ENCODE assay signal across 8 cellular contexts in the genomic region with DNA sequence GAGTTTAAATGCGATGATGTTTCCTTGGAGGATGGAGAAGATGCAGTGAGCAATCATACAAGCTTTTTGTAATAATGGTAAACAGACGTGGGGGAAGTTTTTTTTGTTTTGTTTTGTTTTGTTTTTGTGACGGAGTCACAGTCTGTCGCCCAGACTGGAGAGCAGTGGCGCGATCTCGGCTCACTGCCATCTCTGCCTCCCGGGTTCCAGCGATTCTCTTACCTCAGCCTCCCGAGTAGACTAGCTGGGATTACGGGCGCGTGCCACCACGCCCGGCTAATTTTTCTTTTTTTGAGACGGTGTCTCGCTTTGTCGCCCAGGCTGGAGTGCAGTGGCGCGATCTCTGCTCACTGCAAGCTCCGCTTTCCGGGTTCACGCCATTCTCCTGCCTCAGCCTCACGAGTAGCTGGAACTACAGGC. TPM values are rescaled to one million over a fixed set of nuclear protein-coding genes. Genes with fewer than 3 reads are reported as not detected.
DNase-seq lines count a peak whose midpoint lies in the region; ATAC-seq and TF ChIP-seq lines count a peak whose summit lies in the region.
"Not testable (repeated sequence)": the region's sequence is repeated elsewhere in the genome, so short reads cannot be mapped to it uniquely, and the experiment has no call there.

No MANE protein-coding gene starts in this region.

- TSS peak; percentile 91 for BruUV-seq in Panc1 (replicated peaks; lab: Mats Ljungman, UMichigan)

- peak overlapping the region; percentile 94 to 99 (median 97) for H3K4me3 Mint-ChIP-seq in nephron
- peak overlapping the region; percentile 91 to 96 for H3K4me3 Mint-ChIP-seq in stimulated activated naive CD8-positive, alpha-beta T cell treated with anti-CD3 and anti-CD28 coated beads, Interleukin-15, amount 100 ng/mL, for 72 hours

- not testable (repeated sequence) for H3K27me3 ChIP-seq in Panc1 (ENCODE audit: control insufficient read depth, insufficient read depth, low read length); right atrium auricular region

- H3K36me3 Mint-ChIP-seq in nephron (ENCODE audit: low read depth): peaks cover 33% of the 10 kb centered on the region

- H3K4me1 Mint-ChIP-seq in nephron: peaks cover 57% of the 10 kb centered on the region
- H3K4me1 Mint-ChIP-seq in stimulated activated naive CD8-positive, alpha-beta T cell treated with anti-CD3 and anti-CD28 coated beads, Interleukin-15, amount 100 ng/mL, for 72 hours: peaks cover 68% of the 10 kb centered on the region

- in situ Hi-C loops in Panc1 (cut with HindIII; ENCODE audit: low pct_unique_long_range_greater_than_20kb, low sequenced_read_pairs): not testable (repeated sequence)

- H3K27ac ChIP-seq in Panc1 (ENCODE audit: low read length): peak overlapping the region; percentile 99
- H3K27ac ChIP-seq in right atrium auricular region: peak overlapping the region; percentile 70 to 91

- H3K9me3 Mint-ChIP-seq in nephron; stimulated activated naive CD8-positive, alpha-beta T cell treated with anti-CD3 and anti-CD28 coated beads, Interleukin-15, amount 100 ng/mL, for 72 hours: not testable (repeated sequence)

- not testable (repeated sequence) for TF ChIP-seq CTCF in Panc1 (IDR thresholded peaks at IDR 0.05); choroid plexus epithelial cell (conservative IDR thresholded peaks at IDR 0.05; ENCODE audit: low read depth, low read length); right atrium auricular region (IDR thresholded peaks at IDR 0.05); nephron (IDR thresholded peaks at IDR 0.05; ENCODE audit: unreplicated experiment in 3 of 3)

- peaks cover 15% of the 10 kb centered on the region for H3K36me3 ChIP-seq in Panc1 (ENCODE audit: control insufficient read depth, insufficient read depth, low read length)
- peaks cover 21% of the 10 kb centered on the region for H3K36me3 ChIP-seq in right atrium auricular region

- DNase-seq in COLO668 (lab: John Stamatoyannopoulos, UW; ENCODE audit: unreplicated experiment): peak; percentile 20
- not testable (repeated sequence) for DNase-seq in Panc1 (ENCODE audit: low read depth, low spot score); choroid plexus epithelial cell (ENCODE audit: low read depth)
- DNase-seq in activated T-cell treated with anti-CD3 and anti-CD28 coated beads, Interleukin-2, amount 50 U/mL, for 1 hour: peak; percentile 58
- peak; percentile 60 for DNase-seq in right atrium auricular region (ENCODE audit: low spot score)
- peak; percentile 31 to 37 for DNase-seq in stimulated activated naive CD8-positive, alpha-beta T cell treated with anti-CD3 and anti-CD28 coated beads, Interleukin-15, amount 100 ng/mL, for 72 hours

- intact Hi-C loops in Panc1 (cut with micrococcal nuclease; ENCODE audit: unreplicated experiment): not testable (repeated sequence)

- peak overlapping the region; percentile 79 to 99 for H3K4me3 ChIP-seq in Panc1 (ENCODE audit: low read depth in 2 of 2, low read length in 2 of 2)
- peak overlapping the region; percentile 99 for H3K4me3 ChIP-seq in choroid plexus epithelial cell (ENCODE audit: low read depth, low read length)
- peak overlapping the region; percentile 63 to 88 for H3K4me3 ChIP-seq in right atrium auricular region

- H3K4me1 ChIP-seq in Panc1 (ENCODE audit: control insufficient read depth, insufficient read depth, low read length) (peaks cover 15% of the 10 kb centered on the region), right atrium auricular region (peaks cover 0 to 51% of the 10 kb centered on the region in 2 donors)

- POLR2A ChIA-PET in Panc1 (lab: Charles Lee): interaction anchor here (0.6 kb wide), 2 partner anchors 38 to 71 kb away, joined by 5 to 11 read pairs; no protein-coding TSS in a partner anchor

- CTCF ChIA-PET in Panc1 (lab: Charles Lee): not testable (repeated sequence)

- H3K9me3 ChIP-seq in Panc1 (ENCODE audit: control insufficient read depth, insufficient read depth, low read depth, low read length); right atrium auricular region: not testable (repeated sequence)

- ATAC-seq in HG02943 (IDR thresholded peaks at IDR 0.05; ENCODE audit: low read depth, unreplicated experiment): peak; percentile 7
- peak; percentile 45; the same call in 1 of the 2 replicates for ATAC-seq in Panc1
- not testable (repeated sequence) for ATAC-seq in stimulated activated naive CD8-positive, alpha-beta T cell treated with anti-CD3 and anti-CD28 coated beads, Interleukin-15, amount 100 ng/mL, for 72 hours

- H3K27ac Mint-ChIP-seq in nephron: peak overlapping the region; percentile 98 to 100 (median 100)
- peak overlapping the region; percentile 100 for H3K27ac Mint-ChIP-seq in stimulated activated naive CD8-positive, alpha-beta T cell treated with anti-CD3 and anti-CD28 coated beads, Interleukin-15, amount 100 ng/mL, for 72 hours

- H3K27me3 Mint-ChIP-seq in nephron (ENCODE audit: low read depth); stimulated activated naive CD8-positive, alpha-beta T cell treated with anti-CD3 and anti-CD28 coated beads, Interleukin-15, amount 100 ng/mL, for 72 hours: not testable (repeated sequence)

RNA-seq across cellular contexts. Expression of gene SF3B3, which starts 0.8 kb away (rescaled TPM):
- total RNA-seq in Panc1 (2021; ENCODE audit: unreplicated experiment) (253 TPM), right atrium auricular region (10 to 100 TPM; 82.1 to 95.1 TPM)
- polyA plus RNA-seq in Panc1 (2012; ENCODE audit: insufficient read length): 155 TPM

RNA-seq across cellular contexts. Expression of gene COG4, which starts 1.1 kb away (rescaled TPM):
- total RNA-seq in Panc1 (2021; ENCODE audit: unreplicated experiment): 45.4 TPM
- polyA plus RNA-seq in Panc1 (2012; ENCODE audit: insufficient read length): 36.2 TPM
- 10 to 100 TPM; 29.1 to 41.8 TPM for total RNA-seq in right atrium auricular region
